ENCODE assay signal across 28 cellular contexts in genomic region chr10:119349341-119349740, GRCh38.
DNase-seq lines count a peak whose midpoint lies in the region; ATAC-seq and TF ChIP-seq lines count a peak whose summit lies in the region.
"Had no signal": no experiment of that assay in that cellular context is flagged by ENCODE, and none has a peak within 500 bp of the region (broad histone marks: within the 10 kb centered on the region; RNA-seq: fewer than 3 reads in every experiment).

No MANE protein-coding gene starts in this region.

- H4K5ac ChIP-seq in IMR-90 (ENCODE audit: low read depth, low read length), result no peak overlapping the region; the same call in 1 of the 2 replicates

- POLR2A ChIA-PET in IMR-90 (lab: Charles Lee; ENCODE audit: unreplicated experiment), result no interaction called here

- no peak overlapping the region; a peak in 1 of 4 replicates for H4K8ac ChIP-seq in IMR-90 (ENCODE audit: low read depth in 2 of 2, low read length in 2 of 2)

- H3K18ac ChIP-seq in IMR-90 (ENCODE audit: low read depth, low read length), result peak overlapping the region; percentile 0; the same call in 1 of the 2 replicates

- no peak overlapping the region for H2BK120ac ChIP-seq in IMR-90 (ENCODE audit: low read depth, low read length)

- TF ChIP-seq POLR2A in IMR-90 (IDR thresholded peaks at IDR 0.05; ENCODE audit: low read depth, low read length) (no peak), esophagus squamous epithelium (IDR thresholded peaks at IDR 0.05) (no peak)

- no TSS peak for BruUV-seq in IMR-90 (replicated peaks; lab: Mats Ljungman, UMichigan)

- H3K27me3 Mint-ChIP-seq in nephron (ENCODE audit: low read depth), result no peaks in the 10 kb centered on the region
- H3K27me3 Mint-ChIP-seq: activated CD8-positive, alpha-beta T cell treated with anti-CD3 and anti-CD28 coated beads for 36 hours; IgD-negative memory B cell; naive B cell; progenitor cell of endocrine pancreas; stimulated activated memory B cell treated with anti-CD40 and anti-IgM and Interleukin-4, amounts not matched to agents 10 μg/mL and 1 μg/mL and 100 μg/mL, for 72 hours had no signal

- H3K4me2 ChIP-seq in IMR-90 (ENCODE audit: low read depth, low read length), result no peak overlapping the region

- no peak overlapping the region for H2AFZ ChIP-seq in IMR-90 (replicated peaks; ENCODE audit: low read length, poor library complexity)

- no peaks in the 10 kb centered on the region for H3K27me3 ChIP-seq in IMR-90 (ENCODE audit: control insufficient read depth, insufficient read depth, low read length)
- H3K27me3 ChIP-seq in esophagus squamous epithelium, result no peaks in the 10 kb centered on the region
- no peaks in the 10 kb centered on the region for H3K27me3 ChIP-seq in tibial artery
- H3K27me3 ChIP-seq: brain microvascular endothelial cell, Peyer's patch, suprapubic skin had no signal

- no peak overlapping the region for H3K4ac ChIP-seq in IMR-90 (ENCODE audit: low read depth, low read length)

- H3K79me1 ChIP-seq in IMR-90 (ENCODE audit: low read depth in 1 of 2, low read length in 2 of 2), result peaks cover 38 to 82% of the 10 kb centered on the region in 2 experiments

- peak overlapping the region; percentile 12; the same call in 1 of the 2 replicates for H4K91ac ChIP-seq in IMR-90 (ENCODE audit: insufficient read depth, low read depth, low read length)

- H3K36me3 ChIP-seq in IMR-90 (ENCODE audit: control insufficient read depth, insufficient read depth, low read length) (peaks cover 45% of the 10 kb centered on the region), esophagus squamous epithelium (peaks cover 0 to 4% (median 0%) of the 10 kb centered on the region in 3 donors), tibial artery (peaks cover 0 to 8% (median 0%) of the 10 kb centered on the region in 3 donors)
- H3K36me3 ChIP-seq: brain microvascular endothelial cell, Peyer's patch, suprapubic skin had no signal

- H3K23ac ChIP-seq in IMR-90 (ENCODE audit: low read depth, low read length), result no peak overlapping the region

- DNase-seq in IMR-90, result no peak
- DNase-seq in esophagus squamous epithelium (lab: John Stamatoyannopoulos, UW), result no peak
- no peak for DNase-seq in tibial artery
- DNase-seq in activated naive CD4-positive, alpha-beta T cell (lab: John Stamatoyannopoulos, UW), result no peak
- no peak for DNase-seq in retina
- DNase-seq: activated CD8-positive, alpha-beta memory T cell treated with anti-CD3 and anti-CD28 coated beads, Interleukin-2, amount 50 U/mL, for 48 hours; activated CD8-positive, alpha-beta T cell treated with anti-CD3 and anti-CD28 coated beads for 36 hours; activated naive CD4-positive, alpha-beta T cell treated with anti-CD3 and anti-CD28 coated beads for 36 hours; amniotic stem cell; C1 segment of cervical spinal cord; DMS153; naive B cell; NCI-H1048; NCI-H187; NCI-H82; SIG-M5 had no signal

- no peak overlapping the region for H2BK20ac ChIP-seq in IMR-90 (ENCODE audit: low read depth, low read length)

- H3K9me3 Mint-ChIP-seq in nephron, result peaks cover 9% of the 10 kb centered on the region

- peaks cover 45% of the 10 kb centered on the region for H3K4me1 Mint-ChIP-seq in nephron

- CTCF ChIA-PET in IMR-90 (lab: Yijun Ruan, JAX), result interaction anchor here (1.6 kb wide), 1 partner anchor 143 kb away, joined by 3 read pairs; no protein-coding TSS in a partner anchor

- H3K36me3 Mint-ChIP-seq in nephron (ENCODE audit: low read depth), result peaks cover 18% of the 10 kb centered on the region

- ATAC-seq in IMR-90 (ENCODE audit: low read depth) (no peak), HG03139 (IDR thresholded peaks at IDR 0.05; ENCODE audit: unreplicated experiment) (no peak)
- ATAC-seq: activated CD8-positive, alpha-beta T cell treated with anti-CD3 and anti-CD28 coated beads for 36 hours; left lobe of liver; stimulated activated memory B cell treated with anti-CD40 and anti-IgM and Interleukin-4, amounts not matched to agents 10 μg/mL and 1 μg/mL and 100 μg/mL, for 72 hours had no signal

- H3K9me1 ChIP-seq in IMR-90 (ENCODE audit: insufficient read depth, low read length), result peaks cover 9% of the 10 kb centered on the region

- no peak overlapping the region for H2BK15ac ChIP-seq in IMR-90 (ENCODE audit: low read depth, low read length)

- H3K56ac ChIP-seq in IMR-90 (ENCODE audit: extremely low read depth, insufficient read depth, low read length), result no peak overlapping the region

- H3K9me3 ChIP-seq in IMR-90 (ENCODE audit: control insufficient read depth, insufficient read depth, low read length) (peaks cover 4% of the 10 kb centered on the region; the same call in 1 of the 2 replicates), esophagus squamous epithelium (peaks cover 0 to 5% (median 0%) of the 10 kb centered on the region in 3 donors), tibial artery (no peaks in the 10 kb centered on the region)
- H3K9me3 ChIP-seq: suprapubic skin had no signal

- H3K14ac ChIP-seq in IMR-90 (replicated peaks; ENCODE audit: low read depth, low read length), result no peak overlapping the region

- in situ Hi-C loops in IMR-90 (cut with MboI; ENCODE audit: low sequenced_read_pairs), result no loop called here

- no peak overlapping the region for H3K9ac ChIP-seq in IMR-90 (ENCODE audit: low read depth, low read length)

- H3K27ac Mint-ChIP-seq in nephron, result peak overlapping the region; percentile 36 to 59 (median 39)
- H3K27ac Mint-ChIP-seq: activated CD8-positive, alpha-beta T cell treated with anti-CD3 and anti-CD28 coated beads for 36 hours; activated naive CD4-positive, alpha-beta T cell treated with anti-CD3 and anti-CD28 coated beads for 36 hours; activated T-helper 1 cell treated with anti-CD3 and anti-CD28 coated beads, Interleukin-12 subunit alpha, Interleukin-12 subunit beta, Interleukin-2, Interleukin-4 antibody, amounts not matched to agents 30 ng/mL and 10 ng/mL and 1 ng/mL, durations not matched to agents 14 hours and 24 hours and 36 hours; mesothelial cell of epicardium; progenitor cell of endocrine pancreas; stimulated activated memory B cell treated with anti-CD40 and anti-IgM and Interleukin-4, amounts not matched to agents 10 μg/mL and 1 μg/mL and 100 μg/mL, for 72 hours; T-helper 2 cell treated with Interferon-gamma antibody and Interleukin-4, amounts not matched to agents 5 μg/mL and 100 μg/mL, for 36 hours had no signal

- intact Hi-C loops in IMR-90 (cut with micrococcal nuclease) (no loop called here), esophagus squamous epithelium (cut with DNase I) (no loop called here), tibial artery (cut with DNase I; ENCODE audit: low total_unique reads) (no loop called here)

- 100% methylated on average over 1 of the region's 5 CpGs; no CpG with 5 or more reads in 1 of the 2 experiments for WGBS in IMR-90 (ENCODE audit: extremely low coverage in 2 of 2, insufficient read length in 1 of 2), 2 experiments
- WGBS in esophagus squamous epithelium, 2 donors, result 80% methylated on average over 1 of the region's 5 CpGs; no CpG with 5 or more reads in 1 of the 2 donors

- peak overlapping the region; percentile 27 for H2AK5ac ChIP-seq in IMR-90 (ENCODE audit: low read depth, low read length)

- no peak overlapping the region for H2BK5ac ChIP-seq in IMR-90 (ENCODE audit: low read depth, low read length, poor library complexity, severe bottlenecking)

- dilution Hi-C loops in IMR-90 (cut with HindIII; ENCODE audit: low sequenced_read_pairs, unreplicated experiment), result no loop called here

- H3K4me3 ChIP-seq in IMR-90 (ENCODE audit: insufficient read depth, low read depth, low read length), result no peak overlapping the region
- H3K4me3 ChIP-seq in esophagus squamous epithelium, result no peak overlapping the region
- H3K4me3 ChIP-seq in tibial artery, result no peak overlapping the region
- H3K4me3 ChIP-seq: Peyer's patch, suprapubic skin had no signal

- H3K4me3 Mint-ChIP-seq in nephron, result no peak overlapping the region
- H3K4me3 Mint-ChIP-seq: activated CD8-positive, alpha-beta T cell treated with anti-CD3 and anti-CD28 coated beads for 36 hours; activated naive CD4-positive, alpha-beta T cell treated with anti-CD3 and anti-CD28 coated beads for 36 hours; activated T-helper 1 cell treated with anti-CD3 and anti-CD28 coated beads, Interleukin-12 subunit alpha, Interleukin-12 subunit beta, Interleukin-2, Interleukin-4 antibody, amounts not matched to agents 30 ng/mL and 10 ng/mL and 1 ng/mL, durations not matched to agents 14 hours and 24 hours and 36 hours; IgD-negative memory B cell; mesothelial cell of epicardium; naive B cell; stimulated activated memory B cell treated with anti-CD40 and anti-IgM and Interleukin-4, amounts not matched to agents 10 μg/mL and 1 μg/mL and 100 μg/mL, for 72 hours; T-helper 2 cell treated with Interferon-gamma antibody and Interleukin-4, amounts not matched to agents 5 μg/mL and 100 μg/mL, for 36 hours had no signal

- TF ChIP-seq CTCF in IMR-90 (conservative IDR thresholded peaks at IDR 0.05; ENCODE audit: low read depth, low read length), result no peak
- no peak for TF ChIP-seq CTCF in esophagus squamous epithelium (IDR thresholded peaks at IDR 0.05)
- TF ChIP-seq CTCF in nephron (IDR thresholded peaks at IDR 0.05; ENCODE audit: unreplicated experiment in 3 of 3), result no peak
- no peak for TF ChIP-seq CTCF in tibial artery (IDR thresholded peaks at IDR 0.05)

- H3K27ac ChIP-seq in IMR-90 (ENCODE audit: insufficient read depth, low read length), result peak overlapping the region; percentile 55; the same call in 1 of the 2 replicates
- H3K27ac ChIP-seq in esophagus squamous epithelium, result peak overlapping the region in 3 of 4 donors; percentile 60 to 78 (median 61)
- H3K27ac ChIP-seq in tibial artery, result peak overlapping the region; percentile 30 to 53
- H3K27ac ChIP-seq: brain microvascular endothelial cell, suprapubic skin had no signal

- H4K20me1 ChIP-seq in IMR-90 (ENCODE audit: insufficient read depth, low read length), result peaks cover 66% of the 10 kb centered on the region

- no peak overlapping the region for H2AK9ac ChIP-seq in IMR-90 (replicated peaks; ENCODE audit: low read depth, low read length, poor library complexity)

- no peak for TF ChIP-seq RAD21 in IMR-90 (IDR thresholded peaks at IDR 0.05; ENCODE audit: low read length)

- H3K4me1 ChIP-seq in IMR-90 (ENCODE audit: control insufficient read depth, insufficient read depth, low read length) (peaks cover 28% of the 10 kb centered on the region), esophagus squamous epithelium (peaks cover 0 to 42% (median 23%) of the 10 kb centered on the region in 3 donors), tibial artery (peaks cover 0 to 53% (median 30%) of the 10 kb centered on the region in 4 donors)

TF ChIP-seq in IMR-90, 13 proteins besides CTCF, POLR2A, EP300 and RAD21 (continues in another document):
- no peak for TF ChIP-seq CHD1 (IDR thresholded peaks at IDR 0.05; ENCODE audit: low read depth, low read length)
- TF ChIP-seq RFX5 (IDR thresholded peaks at IDR 0.05; ENCODE audit: low read depth, low read length), result no peak
- TF ChIP-seq MAFK (IDR thresholded peaks at IDR 0.05; ENCODE audit: low read depth, low read length), result no peak
- TF ChIP-seq CEBPB (IDR thresholded peaks at IDR 0.05; ENCODE audit: low read depth, low read length), result no peak
